Comparison of ENCODE assay signal across 34 cellular contexts in genomic region chrX:37943554-37943953, GRCh38.
"Had no signal": no experiment of that assay in that cellular context is flagged by ENCODE, and none has a peak within 500 bp of the region (broad histone marks: within the 10 kb centered on the region; RNA-seq: fewer than 3 reads in every experiment).

No MANE protein-coding gene starts in this region.

- H3K9me3 ChIP-seq: adrenal gland had no signal

- DNase-seq: activated CD4-positive, alpha-beta memory T cell treated with anti-CD3 and anti-CD28 coated beads, Interleukin-2, amount 10 ng/mL, durations not matched to agents 7 days and 5 days; activated CD4-positive, alpha-beta T cell treated with anti-CD3 and anti-CD28 coated beads for 1 hour; activated CD4-positive, alpha-beta T cell treated with anti-CD3 and anti-CD28 coated beads for 48 hours; activated CD4-positive, CD25-positive, alpha-beta regulatory T cell; activated CD8-positive, alpha-beta memory T cell treated with anti-CD3 and anti-CD28 coated beads for 24 hours; activated CD8-positive, alpha-beta memory T cell treated with anti-CD3 and anti-CD28 coated beads, Interleukin-2, amount 10 ng/mL, durations not matched to agents 7 days and 5 days; activated CD8-positive, alpha-beta memory T cell treated with anti-CD3 and anti-CD28 coated beads, Interleukin-2, amount 50 U/mL, for 48 hours; activated gamma-delta T cell; activated naive CD4-positive, alpha-beta T cell treated with Interleukin-2 at 50 U/mL for 16 hours; activated naive CD8-positive, alpha-beta T cell treated with anti-CD3 and anti-CD28 coated beads, Interleukin-2, amount 10 ng/mL, durations not matched to agents 7 days and 5 days; activated T-cell treated with anti-CD3 and anti-CD28 coated beads, Interleukin-2, amount 50 U/mL, for 1 hour; adrenal gland; brain microvascular endothelial cell; central memory CD4-positive, alpha-beta T cell; KG1; MM.1S; MV-4-11; NCI-H1092; NCI-H1436 treated with DMSO at 0.1 percent for 48 hours; NCI-H1694 treated with DMSO at 0.1 percent for 48 hours; NCI-H2029; NCI-H345; NCI-H524 treated with DMSO at 0.1 percent for 48 hours; NCI-H748 treated with DMSO at 0.1 percent for 48 hours; NK-92 treated with Interleukin-12 subunit alpha and Interleukin-12 subunit beta, amount 100 ng/mL, for 24 hours; OCI-M1; Right ventricle myocardium superior; SW 1271; T-helper 1 cell; T-helper 2 cell; T-helper 9 cell had no signal

- H3K4me3 ChIP-seq: adrenal gland had no signal

- H3K27me3 ChIP-seq: brain microvascular endothelial cell had no signal

- H3K4me1 Mint-ChIP-seq: activated CD4-positive, alpha-beta memory T cell treated with anti-CD3 and anti-CD28 coated beads, Interleukin-2, amount 10 ng/mL, durations not matched to agents 7 days and 5 days; activated CD8-positive, alpha-beta memory T cell treated with anti-CD3 and anti-CD28 coated beads, Interleukin-2, amount 10 ng/mL, durations not matched to agents 7 days and 5 days; activated naive CD4-positive, alpha-beta T cell treated with anti-CD3 and anti-CD28 coated beads, Interleukin-2, amount 50 U/mL, for 24 hours; activated naive CD8-positive, alpha-beta T cell treated with anti-CD3 and anti-CD28 coated beads, Interleukin-2, amount 10 ng/mL, durations not matched to agents 7 days and 5 days had no signal

- H3K4me3 Mint-ChIP-seq: activated CD4-positive, alpha-beta memory T cell treated with anti-CD3 and anti-CD28 coated beads, Interleukin-2, amount 10 ng/mL, durations not matched to agents 7 days and 5 days; activated CD8-positive, alpha-beta memory T cell treated with anti-CD3 and anti-CD28 coated beads, Interleukin-2, amount 10 ng/mL, durations not matched to agents 7 days and 5 days; activated naive CD4-positive, alpha-beta T cell treated with anti-CD3 and anti-CD28 coated beads, Interleukin-2, amount 50 U/mL, for 24 hours; activated naive CD8-positive, alpha-beta T cell treated with anti-CD3 and anti-CD28 coated beads, Interleukin-2, amount 10 ng/mL, durations not matched to agents 7 days and 5 days had no signal

- H3K27ac Mint-ChIP-seq: activated CD4-positive, alpha-beta memory T cell treated with anti-CD3 and anti-CD28 coated beads, Interleukin-2, amount 10 ng/mL, durations not matched to agents 7 days and 5 days; activated CD8-positive, alpha-beta memory T cell treated with anti-CD3 and anti-CD28 coated beads, Interleukin-2, amount 10 ng/mL, durations not matched to agents 7 days and 5 days; activated naive CD4-positive, alpha-beta T cell treated with anti-CD3 and anti-CD28 coated beads, Interleukin-2, amount 50 U/mL, for 24 hours; activated naive CD8-positive, alpha-beta T cell treated with anti-CD3 and anti-CD28 coated beads, Interleukin-2, amount 10 ng/mL, durations not matched to agents 7 days and 5 days; activated T-helper 2 cell treated with anti-CD3 and anti-CD28 coated beads, Interferon-gamma antibody, Interleukin-2, Interleukin-4, amounts not matched to agents 10 μg/mL and 5 μg/mL and 100 μg/mL, durations not matched to agents 14 hours and 24 hours and 36 hours had no signal

- ATAC-seq: activated CD8-positive, alpha-beta memory T cell treated with anti-CD3 and anti-CD28 coated beads, Interleukin-2, amount 10 ng/mL, durations not matched to agents 7 days and 5 days had no signal

- H3K9me3 Mint-ChIP-seq: activated CD4-positive, alpha-beta memory T cell treated with anti-CD3 and anti-CD28 coated beads, Interleukin-2, amount 10 ng/mL, durations not matched to agents 7 days and 5 days; activated naive CD4-positive, alpha-beta T cell treated with anti-CD3 and anti-CD28 coated beads, Interleukin-2, amount 50 U/mL, for 24 hours; activated naive CD8-positive, alpha-beta T cell treated with anti-CD3 and anti-CD28 coated beads, Interleukin-2, amount 10 ng/mL, durations not matched to agents 7 days and 5 days; activated T-helper 2 cell treated with anti-CD3 and anti-CD28 coated beads, Interferon-gamma antibody, Interleukin-2, Interleukin-4, amounts not matched to agents 10 μg/mL and 5 μg/mL and 100 μg/mL, durations not matched to agents 14 hours and 24 hours and 36 hours had no signal

- H3K27me3 Mint-ChIP-seq: activated CD4-positive, alpha-beta memory T cell treated with anti-CD3 and anti-CD28 coated beads, Interleukin-2, amount 10 ng/mL, durations not matched to agents 7 days and 5 days; activated CD8-positive, alpha-beta memory T cell treated with anti-CD3 and anti-CD28 coated beads, Interleukin-2, amount 10 ng/mL, durations not matched to agents 7 days and 5 days had no signal

- H3K36me3 Mint-ChIP-seq: activated CD8-positive, alpha-beta memory T cell treated with anti-CD3 and anti-CD28 coated beads, Interleukin-2, amount 10 ng/mL, durations not matched to agents 7 days and 5 days; activated naive CD4-positive, alpha-beta T cell treated with anti-CD3 and anti-CD28 coated beads, Interleukin-2, amount 50 U/mL, for 24 hours; activated naive CD8-positive, alpha-beta T cell treated with anti-CD3 and anti-CD28 coated beads, Interleukin-2, amount 10 ng/mL, durations not matched to agents 7 days and 5 days had no signal

- H3K27ac ChIP-seq: adrenal gland, brain microvascular endothelial cell, VCaP had no signal

- H3K4me1 ChIP-seq: adrenal gland had no signal

- H3K36me3 ChIP-seq: adrenal gland, brain microvascular endothelial cell had no signal
